ENCODE assay signal across 14 cellular contexts in the genomic region with DNA sequence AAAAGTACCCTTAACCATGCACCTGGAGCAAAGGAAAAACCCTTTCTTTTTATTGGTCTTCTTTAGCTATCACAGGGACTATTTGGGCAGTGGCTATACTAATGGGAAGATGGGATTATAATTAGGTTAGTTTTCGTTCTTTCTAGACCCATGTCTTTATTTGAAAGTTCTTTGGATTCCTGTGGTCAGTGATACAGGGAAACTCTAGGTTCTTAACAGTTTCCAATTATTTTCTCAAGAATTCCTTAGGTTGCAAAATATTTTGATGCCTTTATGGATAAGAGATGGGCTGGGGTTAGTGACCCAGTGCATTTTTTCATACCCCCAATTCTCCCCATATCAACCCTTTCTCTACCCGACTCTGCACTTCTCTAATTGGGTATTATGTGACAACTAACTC. TPM values are rescaled to one million over a fixed set of nuclear protein-coding genes. Genes with fewer than 3 reads are reported as not detected.
A peak's percentile ranks its signal among the peaks of the same experiment; 100 is the strongest.
DNase-seq lines count a peak whose midpoint lies in the region; ATAC-seq and TF ChIP-seq lines count a peak whose summit lies in the region.
"Had no signal": no experiment of that assay in that cellular context is flagged by ENCODE, and none has a peak within 500 bp of the region (broad histone marks: within the 10 kb centered on the region; RNA-seq: fewer than 3 reads in every experiment).

No MANE protein-coding gene starts in this region.

- no peak overlapping the region for H3K4ac ChIP-seq in mesenchymal stem cell (ENCODE audit: low read depth in 1 of 2, low read length in 2 of 2)

- no peak overlapping the region for H3K4me3 ChIP-seq in mesenchymal stem cell (ENCODE audit: insufficient read depth in 1 of 2, low read depth in 1 of 2, low read length in 2 of 2)
- H3K4me3 ChIP-seq: GM12878 had no signal

- H3K27me3 ChIP-seq in mesenchymal stem cell (ENCODE audit: control insufficient read depth in 1 of 2, insufficient read depth in 1 of 2, low read length in 2 of 2): no peaks in the 10 kb centered on the region

- CTCF ChIA-PET in HEK293T (lab: Yijun Ruan, JAX): no interaction called here

- ATAC-seq in activated CD4-positive, CD25-positive, alpha-beta regulatory T cell treated with anti-CD3 and anti-CD28 coated beads, Interleukin-2, amount 50 U/mL, for 24 hours: no peak
- ATAC-seq: GM12878, Panc1 had no signal

- POLR2A ChIA-PET in HEK293T (lab: Yijun Ruan, JAX): interaction anchor here (1.8 kb wide), 1 partner anchor 12 kb away, joined by 9 read pairs; no protein-coding TSS in a partner anchor

- DNase-seq in AG20443 (ENCODE audit: low spot score) (peak; percentile 53), GM04504 (ENCODE audit: low read depth) (peak; percentile 38), astrocyte of the hippocampus (ENCODE audit: low read depth, low spot score) (peak; percentile 71), mesenchymal stem cell (peak; percentile 53), Ammon's horn (ENCODE audit: low spot score) (no peak), NCI-H774 (lab: John Stamatoyannopoulos, UW) (no peak), HEK293T (ENCODE audit: extremely low spot score) (no peak)
- DNase-seq: amniotic stem cell, endodermal cell, midbrain, NCI-H446 treated with DMSO at 0.1 percent for 48 hours had no signal

- H2BK12ac ChIP-seq in mesenchymal stem cell (ENCODE audit: low read length in 2 of 2): no peak overlapping the region

- no peaks in the 10 kb centered on the region for H3K9me3 ChIP-seq in mesenchymal stem cell (ENCODE audit: control insufficient read depth, low read length)

- H4K91ac ChIP-seq in mesenchymal stem cell (ENCODE audit: low read length): no peak overlapping the region

- H3K36me3 ChIP-seq in mesenchymal stem cell (ENCODE audit: control insufficient read depth in 1 of 2, insufficient read depth in 2 of 2, low read depth in 1 of 2, low read length in 2 of 2): no peaks in the 10 kb centered on the region

- no peak overlapping the region for H3K4me2 ChIP-seq in mesenchymal stem cell (ENCODE audit: low read length, poor library complexity, severe bottlenecking)

- H4K8ac ChIP-seq in mesenchymal stem cell (ENCODE audit: low read length): no peak overlapping the region

- no peak overlapping the region for H2BK120ac ChIP-seq in mesenchymal stem cell (ENCODE audit: low read depth, low read length)

- H3K79me1 ChIP-seq in mesenchymal stem cell (replicated peaks; ENCODE audit: low read length, poor library complexity, severe bottlenecking): peaks cover 18% of the 10 kb centered on the region

- no peak overlapping the region for H2BK15ac ChIP-seq in mesenchymal stem cell (ENCODE audit: low read depth, poor library complexity, severe bottlenecking)

- no peak overlapping the region for H3K18ac ChIP-seq in mesenchymal stem cell (ENCODE audit: low read depth in 1 of 2, low read length in 2 of 2)

- H3K14ac ChIP-seq in mesenchymal stem cell (ENCODE audit: low read length in 2 of 2): no peak overlapping the region

- no peak overlapping the region for H3K9ac ChIP-seq in mesenchymal stem cell (ENCODE audit: low read length)

- H3K27ac ChIP-seq in mesenchymal stem cell (ENCODE audit: low read length, poor library complexity, severe bottlenecking): peak overlapping the region; percentile 92

- no peak overlapping the region for H2AFZ ChIP-seq in mesenchymal stem cell (ENCODE audit: low read depth, low read length)

- H3K4me1 ChIP-seq in mesenchymal stem cell (ENCODE audit: control insufficient read depth, insufficient read depth, low read depth, low read length): peaks cover 3% of the 10 kb centered on the region

- H2BK5ac ChIP-seq in mesenchymal stem cell (ENCODE audit: low read depth, low read length, poor library complexity, severe bottlenecking): no peak overlapping the region

- H3K23ac ChIP-seq in mesenchymal stem cell (ENCODE audit: low read length in 2 of 2): no peak overlapping the region

- H2AK5ac ChIP-seq in mesenchymal stem cell (ENCODE audit: low read length, severe bottlenecking): no peak overlapping the region

- 0% methylated on average over 1 of the region's 2 CpGs for WGBS in mesenchymal stem cell

TF ChIP-seq in HEK293T, 16 proteins besides CTCF, POLR2A, EP300 and RAD21:
- TF ChIP-seq LEF1 (IDR thresholded peaks at IDR 0.05; ENCODE audit: borderline replicate concordance) (no peak), ARNT (IDR thresholded peaks at IDR 0.05) (no peak), FOXK2 (IDR thresholded peaks at IDR 0.05) (no peak), FOXM1 (IDR thresholded peaks at IDR 0.05; ENCODE audit: borderline replicate concordance) (no peak), L3MBTL2 (conservative IDR thresholded peaks at IDR 0.05) (no peak), SUZ12 (IDR thresholded peaks at IDR 0.05) (no peak), ELF4 (IDR thresholded peaks at IDR 0.05) (no peak)

RNA-seq across cellular contexts. Expression of a gene that starts 49.0 kb away (rescaled TPM):
- polyA plus RNA-seq in mesenchymal stem cell (2013, experiment 1 of 2): 75.7 TPM
- polyA plus RNA-seq in mesenchymal stem cell (2013, experiment 2 of 2): 72.5 TPM

Comparison
In these comparisons a context has a peak if more than half of its experiments do, and no peak if none do; other contexts are left out.
1. DNase-seq: peak in AG20443 (single experiment), GM04504 (single experiment), astrocyte of the hippocampus (single experiment) and mesenchymal stem cell (single experiment); none in Ammon's horn (single experiment), NCI-H774 (single experiment) and HEK293T (single experiment).